Comparison of ENCODE assay signal across 26 cellular contexts in genomic region chr2:205079173-205079572, GRCh38.
"Had no signal": no experiment of that assay in that cellular context is flagged by ENCODE, and none has a peak within 500 bp of the region (broad histone marks: within the 10 kb centered on the region; RNA-seq: fewer than 3 reads in every experiment).

No MANE protein-coding gene starts in this region.

- H3K27ac ChIP-seq: KMS-11, RWPE1, SJSA1, VCaP had no signal

- H3K4me2 ChIP-seq: KMS-11 had no signal

- H3K9ac ChIP-seq: KMS-11 had no signal

- DNase-seq: activated CD4-positive, alpha-beta T cell treated with anti-CD3 and anti-CD28 coated beads for 36 hours; activated CD8-positive, alpha-beta memory T cell treated with anti-CD3 and anti-CD28 coated beads, Interleukin-2, amount 50 U/mL, for 48 hours; activated CD8-positive, alpha-beta T cell treated with anti-CD3 and anti-CD28 coated beads, Interleukin-2, amount 10 ng/mL, durations not matched to agents 7 days and 5 days; activated naive CD4-positive, alpha-beta T cell treated with Interleukin-2 at 50 U/mL for 16 hours; activated T-cell treated with anti-CD3 and anti-CD28 coated beads, Interleukin-2, amount 50 U/mL, for 1 hour; amniotic stem cell; cortex of kidney; MG63; MV-4-11; NCI-H1092 treated with DMSO at 0.1 percent for 48 hours; NCI-H1417 treated with DMSO at 0.1 percent for 48 hours; NCI-H1694; NCI-H2029; NCI-H2107; NCI-H2171 treated with DMSO at 0.1 percent for 48 hours; NCI-H226; NCI-H526 treated with DMSO at 0.1 percent for 48 hours; NCI-H82; SHP77 had no signal

- H3K9me3 ChIP-seq: MG63, SJSA1 had no signal

- H3K27ac Mint-ChIP-seq: activated CD4-positive, alpha-beta T cell treated with anti-CD3 and anti-CD28 coated beads for 36 hours; brain had no signal

- H3K27me3 ChIP-seq: MG63, SJSA1 had no signal

- H3K36me3 ChIP-seq: MG63, SJSA1 had no signal

- H3K4me1 Mint-ChIP-seq: central memory CD8-positive, alpha-beta T cell had no signal

- H3K36me3 Mint-ChIP-seq: brain had no signal

- H3K27me3 Mint-ChIP-seq: activated CD4-positive, alpha-beta T cell treated with anti-CD3 and anti-CD28 coated beads for 36 hours; brain; central memory CD8-positive, alpha-beta T cell had no signal

- H3K4me3 Mint-ChIP-seq: activated CD4-positive, alpha-beta T cell treated with anti-CD3 and anti-CD28 coated beads for 36 hours; activated CD8-positive, alpha-beta T cell treated with anti-CD3 and anti-CD28 coated beads, Interleukin-2, amount 10 ng/mL, durations not matched to agents 7 days and 5 days; brain; central memory CD8-positive, alpha-beta T cell had no signal

- ATAC-seq: activated CD4-positive, alpha-beta T cell treated with anti-CD3 and anti-CD28 coated beads for 36 hours; activated CD8-positive, alpha-beta T cell treated with anti-CD3 and anti-CD28 coated beads, Interleukin-2, amount 10 ng/mL, durations not matched to agents 7 days and 5 days; Panc1 had no signal

- H3K9me3 Mint-ChIP-seq: brain; central memory CD8-positive, alpha-beta T cell had no signal

- H3K4me1 ChIP-seq: SJSA1 had no signal

- H3K4me3 ChIP-seq: MG63, SJSA1 had no signal
